Comparison of ENCODE assay signal across 8 cellular contexts in the genomic region with DNA sequence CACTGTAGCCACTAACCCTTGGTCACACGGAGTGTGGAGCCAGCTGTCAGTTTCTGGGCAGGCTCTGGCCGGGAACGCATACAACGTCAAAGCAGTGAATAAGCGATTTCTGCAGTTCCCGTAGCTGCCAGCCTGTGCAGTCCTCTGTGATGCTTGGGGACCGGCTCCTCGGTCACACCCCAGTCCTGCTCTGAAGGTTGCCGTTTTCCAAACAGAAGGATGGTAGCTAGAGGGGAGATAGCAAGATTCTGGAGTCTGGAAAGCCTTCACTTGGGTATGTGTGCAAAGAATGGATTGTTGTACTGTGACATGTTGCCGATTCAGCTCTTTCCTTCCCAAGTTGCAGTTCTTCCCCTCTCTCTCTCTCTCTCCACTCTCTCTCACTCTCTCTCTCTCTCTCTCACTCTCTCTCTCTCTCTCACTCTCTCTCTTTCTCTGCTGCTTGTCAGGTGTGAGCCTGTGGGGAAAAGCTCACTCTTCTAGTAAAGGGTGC. TPM values are rescaled to one million over a fixed set of nuclear protein-coding genes. Genes with fewer than 3 reads are reported as not detected.
DNase-seq lines count a peak whose midpoint lies in the region; ATAC-seq and TF ChIP-seq lines count a peak whose summit lies in the region.

No MANE protein-coding gene starts in this region.

- H3K36me3 ChIP-seq in muscle layer of colon (ENCODE audit: insufficient read depth, low read length): no peaks in the 10 kb centered on the region
- H3K36me3 ChIP-seq in thyroid gland: no peaks in the 10 kb centered on the region
- no peaks in the 10 kb centered on the region for H3K36me3 ChIP-seq in PC-3 (ENCODE audit: low read depth, low read length)

- WGBS in thyroid gland, 2 donors: 2 to 3% methylated on average over 10 of the region's 10 CpGs

- H3K4me1 ChIP-seq in muscle layer of colon (ENCODE audit: insufficient read depth, low read length) (peaks cover 46% of the 10 kb centered on the region), thyroid gland (peaks cover 26 to 49% of the 10 kb centered on the region in 2 donors), PC-3 (ENCODE audit: insufficient read depth, low read length) (no peaks in the 10 kb centered on the region)

- H3F3A ChIP-seq in PC-3 (ENCODE audit: low read length, unreplicated experiment): no peaks in the 10 kb centered on the region

- H3K79me2 ChIP-seq in PC-3 (ENCODE audit: low read length): 0 out of 2 replicates have a peak, but pooled peaks cover 3% of the 10 kb centered on the region

- no peaks in the 10 kb centered on the region for H3K9me3 ChIP-seq in muscle layer of colon (ENCODE audit: low read length)
- no peaks in the 10 kb centered on the region for H3K9me3 ChIP-seq in thyroid gland
- no peaks in the 10 kb centered on the region for H3K9me3 ChIP-seq in PC-3 (ENCODE audit: low read length)

- DNase-seq in EL (peak; percentile 45), HuH-7.5 (ENCODE audit: low spot score) (peak; percentile 43), epidermal melanocyte (ENCODE audit: insufficient read length, low spot score) (peak; percentile 36), thyroid gland (peak; percentile 85 to 89), PC-3 (no peak)
- DNase-seq in activated CD4-positive, alpha-beta T cell treated with anti-CD3 and anti-CD28 coated beads, Interleukin-2, amount 50 U/mL, for 48 hours: peak; percentile 60 to 68

- peak overlapping the region; percentile 39 for H3K9ac ChIP-seq in muscle layer of colon (ENCODE audit: low read length)
- no peak overlapping the region for H3K9ac ChIP-seq in PC-3 (ENCODE audit: low read length)

- POLR2A ChIA-PET in PC-3 (lab: Charles Lee; ENCODE audit: unreplicated experiment): no interaction called here

- H2AFZ ChIP-seq in PC-3 (ENCODE audit: low read length): no peak overlapping the region

- peak overlapping the region; percentile 7 to 64 for H3K4me3 ChIP-seq in muscle layer of colon (ENCODE audit: low read depth in 1 of 2, low read length in 2 of 2)
- H3K4me3 ChIP-seq in thyroid gland (replicated peaks in 1 of 3): peak overlapping the region in 1 of 3 donors; percentile 2
- H3K4me3 ChIP-seq in PC-3 (ENCODE audit: low read length): no peak overlapping the region

- H3K27me3 ChIP-seq in muscle layer of colon (ENCODE audit: control insufficient read depth in 1 of 2, insufficient read depth in 2 of 2, low read length in 2 of 2) (no peaks in the 10 kb centered on the region), thyroid gland (no peaks in the 10 kb centered on the region), PC-3 (ENCODE audit: low read length) (no peaks in the 10 kb centered on the region)

- no peaks in the 10 kb centered on the region for H3K9me2 ChIP-seq in PC-3 (replicated peaks; ENCODE audit: low read length)

- CTCF ChIA-PET in PC-3 (lab: Charles Lee): no interaction called here

- intact Hi-C loops in thyroid gland (cut with DNase I): no loop called here
- intact Hi-C loops in PC-3 (cut with micrococcal nuclease): no loop called here

- H3K4me2 ChIP-seq in PC-3 (ENCODE audit: low read length): no peak overlapping the region

- BruUV-seq in PC-3 (replicated peaks; lab: Mats Ljungman, UMichigan): no TSS peak

- TF ChIP-seq CTCF in thyroid gland (IDR thresholded peaks at IDR 0.05) (peak in 5 of 6 experiments; percentile 66 to 100 (median 76)), PC-3 (conservative IDR thresholded peaks at IDR 0.05; ENCODE audit: low read depth, low read length) (no peak)

- no peaks in the 10 kb centered on the region for H4K20me1 ChIP-seq in PC-3 (ENCODE audit: low read length)

- ATAC-seq in GM21515 (IDR thresholded peaks at IDR 0.05; ENCODE audit: unreplicated experiment) (peak; percentile 53), PC-3 (no peak)

- H3K27ac ChIP-seq in muscle layer of colon (ENCODE audit: low read depth, low read length): peak overlapping the region; percentile 41
- peak overlapping the region; percentile 84 to 92 (median 88) for H3K27ac ChIP-seq in thyroid gland
- no peak overlapping the region for H3K27ac ChIP-seq in PC-3 (ENCODE audit: low read length)

- peak in 1 of 2 donors; percentile 54 for TF ChIP-seq POLR2A in thyroid gland (IDR thresholded peaks at IDR 0.05)

RNA-seq across cellular contexts. Expression of gene C1QTNF9, which starts 38.7 kb away (rescaled TPM):
- total RNA-seq in thyroid gland (not detected), PC-3 (2014; rRNA removed) (0.11 TPM in 1 of 2 replicates, not detected in the other)
